Comparison of ENCODE assay signal across 8 cellular contexts in the genomic region with DNA sequence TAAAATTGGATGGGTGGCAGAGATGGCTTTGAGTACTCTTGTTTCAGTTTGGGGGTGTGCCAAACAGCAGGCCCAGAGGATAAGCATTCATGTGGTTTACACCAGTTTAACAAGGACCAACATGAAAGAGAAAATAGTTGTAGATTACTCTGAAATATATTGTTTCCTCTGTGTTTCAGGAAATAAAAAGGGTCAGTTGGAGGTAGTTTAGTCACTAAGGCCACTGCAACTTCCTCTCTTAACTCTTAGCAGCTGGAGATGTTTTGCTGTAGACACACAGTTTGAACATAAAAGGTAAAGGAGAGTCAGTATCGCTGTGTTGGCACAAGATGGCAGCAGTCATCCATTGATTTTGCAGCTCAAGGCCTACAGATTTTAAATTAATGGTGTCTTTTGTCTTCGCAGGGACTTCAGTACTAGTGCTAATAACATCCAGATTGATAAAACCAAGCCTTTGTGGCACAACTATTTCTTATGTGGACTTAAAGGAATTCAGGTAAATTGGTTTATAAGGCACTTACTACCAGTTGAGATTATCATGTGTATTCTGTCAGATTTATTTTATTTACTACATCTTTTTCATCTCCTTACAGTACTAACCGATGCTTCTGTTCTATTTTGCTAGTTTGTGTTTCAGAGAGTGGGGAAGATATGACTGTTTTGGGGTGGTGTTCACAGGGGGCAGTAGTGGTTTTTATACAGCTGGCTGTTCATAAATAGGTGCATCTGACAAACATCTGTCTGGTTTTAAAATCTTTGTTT.
A peak's percentile ranks its signal among the peaks of the same experiment; 100 is the strongest.
DNase-seq lines count a peak whose midpoint lies in the region; TF ChIP-seq lines count a peak whose summit lies in the region.

No MANE protein-coding gene starts in this region.

- H3K4me3 ChIP-seq in ascending aorta (no peak overlapping the region), skeletal muscle cell (ENCODE audit: low read depth, low read length) (no peak overlapping the region)

- no peak overlapping the region for H3K27ac ChIP-seq in ascending aorta

- no peaks in the 10 kb centered on the region for H3K9me3 ChIP-seq in ascending aorta

- H3K36me3 ChIP-seq in ascending aorta = no peaks in the 10 kb centered on the region

- intact Hi-C loops in ascending aorta (cut with DNase I) = loop anchor here (1.0 to 10.0 kb wide), 6 partner anchors 187 to 1097 kb away; a partner anchor contains a TSS

- TF ChIP-seq CTCF in LNCAP (IDR thresholded peaks at IDR 0.05) (peak; percentile 80), ascending aorta (IDR thresholded peaks at IDR 0.05) (peak; percentile 77 to 82 (median 78))

- DNase-seq in DMS79 treated with DMSO at 0.1 percent for 48 hours (lab: John Stamatoyannopoulos, UW) (peak; percentile 40), DMS79 (lab: John Stamatoyannopoulos, UW) (no peak), GOT3 (lab: John Stamatoyannopoulos, UW) (peak; percentile 4), SK-N-DZ (ENCODE audit: low spot score) (peak; percentile 69), ascending aorta (ENCODE audit: low spot score in 2 of 2) (peak in 1 of 2 donors; percentile 70), hypothalamus (lab: John Stamatoyannopoulos, UW) (peak in 34 of 51 donors; percentile 0 to 89 (median 24)), skeletal muscle cell (ENCODE audit: low read depth) (peak; percentile 76)

- no peaks in the 10 kb centered on the region for H3K27me3 ChIP-seq in ascending aorta

- H3K4me1 ChIP-seq in ascending aorta = peaks cover 5 to 8% of the 10 kb centered on the region in 2 donors
